In the genomic region with DNA sequence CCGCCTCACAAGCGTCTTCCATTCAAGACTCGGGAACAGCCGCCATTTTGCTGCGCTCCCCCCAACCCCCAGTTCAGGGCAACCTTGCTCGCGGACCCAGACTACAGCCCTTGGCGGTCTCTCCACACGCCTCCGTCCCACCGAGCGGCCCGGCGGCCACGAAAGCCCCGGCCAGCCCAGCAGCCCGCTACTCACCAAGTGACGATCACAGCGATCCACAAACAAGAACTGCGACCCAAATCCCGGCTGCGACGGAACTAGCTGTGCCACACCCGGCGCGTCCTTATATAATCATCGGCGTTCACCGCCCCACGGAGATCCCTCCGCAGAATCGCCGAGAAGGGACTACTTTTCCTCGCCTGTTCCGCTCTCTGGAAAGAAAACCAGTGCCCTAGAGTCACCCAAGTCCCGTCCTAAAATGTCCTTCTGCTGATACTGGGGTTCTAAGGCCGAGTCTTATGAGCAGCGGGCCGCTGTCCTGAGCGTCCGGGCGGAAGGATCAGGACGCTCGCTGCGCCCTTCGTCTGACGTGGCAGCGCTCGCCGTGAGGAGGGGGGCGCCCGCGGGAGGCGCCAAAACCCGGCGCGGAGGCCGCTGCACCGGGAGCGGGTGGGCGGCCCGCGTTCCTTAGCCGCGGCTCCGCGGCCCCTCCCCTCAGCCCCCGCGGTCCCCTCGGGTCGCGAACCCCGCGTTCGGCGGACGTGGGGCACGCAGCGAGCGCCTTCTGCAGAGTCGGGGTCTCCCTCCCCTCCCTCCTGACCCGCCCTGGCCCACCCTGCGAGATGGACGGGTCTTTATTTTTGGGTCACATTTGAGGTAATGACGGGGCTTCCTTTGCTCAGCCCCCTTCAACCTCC, we compare ENCODE assay signal across 1 cellular context.
A peak's percentile ranks its signal among the peaks of the same experiment; 100 is the strongest.
TF ChIP-seq lines count a peak whose summit lies in the region.

A gene (minus strand): TSS at position 259 of the 857 bp plus-strand sequence. CDS start 879 bp downstream, outside the sequence.

TF ChIP-seq in K562, 482 proteins besides CTCF, POLR2A, EP300 and RAD21 (continued from another document and continues in another):
- TF ChIP-seq, protein P1, sequence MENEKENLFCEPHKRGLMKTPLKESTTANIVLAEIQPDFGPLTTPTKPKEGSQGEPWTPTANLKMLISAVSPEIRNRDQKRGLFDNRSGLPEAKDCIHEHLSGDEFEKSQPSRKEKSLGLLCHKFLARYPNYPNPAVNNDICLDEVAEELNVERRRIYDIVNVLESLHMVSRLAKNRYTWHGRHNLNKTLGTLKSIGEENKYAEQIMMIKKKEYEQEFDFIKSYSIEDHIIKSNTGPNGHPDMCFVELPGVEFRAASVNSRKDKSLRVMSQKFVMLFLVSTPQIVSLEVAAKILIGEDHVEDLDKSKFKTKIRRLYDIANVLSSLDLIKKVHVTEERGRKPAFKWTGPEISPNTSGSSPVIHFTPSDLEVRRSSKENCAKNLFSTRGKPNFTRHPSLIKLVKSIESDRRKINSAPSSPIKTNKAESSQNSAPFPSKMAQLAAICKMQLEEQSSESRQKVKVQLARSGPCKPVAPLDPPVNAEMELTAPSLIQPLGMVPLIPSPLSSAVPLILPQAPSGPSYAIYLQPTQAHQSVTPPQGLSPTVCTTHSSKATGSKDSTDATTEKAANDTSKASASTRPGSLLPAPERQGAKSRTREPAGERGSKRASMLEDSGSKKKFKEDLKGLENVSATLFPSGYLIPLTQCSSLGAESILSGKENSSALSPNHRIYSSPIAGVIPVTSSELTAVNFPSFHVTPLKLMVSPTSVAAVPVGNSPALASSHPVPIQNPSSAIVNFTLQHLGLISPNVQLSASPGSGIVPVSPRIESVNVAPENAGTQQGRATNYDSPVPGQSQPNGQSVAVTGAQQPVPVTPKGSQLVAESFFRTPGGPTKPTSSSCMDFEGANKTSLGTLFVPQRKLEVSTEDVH (IDR thresholded peaks at IDR 0.05; ENCODE audit: low read depth, partially characterized antibody), result peak; percentile 92
- TF ChIP-seq ZNF316 (IDR thresholded peaks at IDR 0.05) (no peak; the same call in 1 of the 2 replicates), ZNF217 (CRISPR knock-in tag; IDR thresholded peaks at IDR 0.05) (0 out of 2 replicates have a peak, but pooled peaks have one; percentile 36), GABPB1 (CRISPR knock-in tag; IDR thresholded peaks at IDR 0.05) (peak; percentile 87), PRPF4 (IDR thresholded peaks at IDR 0.05; ENCODE audit: insufficient read depth, low read depth, low read length, poor library complexity, severe bottlenecking) (peak; percentile 98), ZNF224 (CRISPR knock-in tag; IDR thresholded peaks at IDR 0.05) (peak; percentile 79; the same call in 1 of the 2 replicates), TCF7L2 (IDR thresholded peaks at IDR 0.05; ENCODE audit: low read depth, low read length) (no peak), C11orf30 (IDR thresholded peaks at IDR 0.05; ENCODE audit: low read depth) (no peak), MCM5 (IDR thresholded peaks at IDR 0.05; ENCODE audit: low read depth) (no peak), ZFP1 (CRISPR knock-in tag; IDR thresholded peaks at IDR 0.05) (no peak), LCOR (CRISPR knock-in tag; IDR thresholded peaks at IDR 0.05) (no peak; the same call in none of the 2 replicates), RFX7 (CRISPR knock-in tag; IDR thresholded peaks at IDR 0.05) (no peak; the same call in 1 of the 2 replicates), CBX3 (IDR thresholded peaks at IDR 0.05; ENCODE audit: borderline replicate concordance in 1 of 2, low read length in 2 of 2) (peak in 1 of 2 experiments; percentile 52; a peak in 2 of 3 replicates), ZNF764 (CRISPR knock-in tag; IDR thresholded peaks at IDR 0.05; ENCODE audit: low read depth) (no peak), ZNF24 (IDR thresholded peaks at IDR 0.05) (peak; percentile 72), CREBBP (IDR thresholded peaks at IDR 0.05; ENCODE audit: low read depth, low read length) (no peak), BACH1 (tag; IDR thresholded peaks at IDR 0.05) (peak; percentile 84; the same call in 1 of the 2 replicates), SNRNP70 (optimal IDR thresholded peaks at IDR 0.05; ENCODE audit: low read depth, low read length) (no peak), HCFC1 (IDR thresholded peaks at IDR 0.05; ENCODE audit: low read depth, low read length) (peak; percentile 45), SRSF7 (optimal IDR thresholded peaks at IDR 0.05; ENCODE audit: low read depth, low read length) (peak; percentile 82), RBM14 (IDR thresholded peaks at IDR 0.05; ENCODE audit: borderline replicate concordance, insufficient read depth, low read depth, low read length) (peak; percentile 98; the same call in 1 of the 2 replicates), TARDBP (IDR thresholded peaks at IDR 0.05) (peak; percentile 96), ZNF79 (CRISPR knock-in tag; IDR thresholded peaks at IDR 0.05; ENCODE audit: low read depth) (no peak), MTF1 (CRISPR knock-in tag; IDR thresholded peaks at IDR 0.05; ENCODE audit: borderline replicate concordance) (peak; percentile 57; the same call in 1 of the 2 replicates), L3MBTL2 (IDR thresholded peaks at IDR 0.05) (peak; percentile 53), TAL1 (IDR thresholded peaks at IDR 0.05) (peak; percentile 39; the same call in 1 of the 2 replicates), HDAC8 (tag; IDR thresholded peaks at IDR 0.05) (peak; percentile 70; the same call in 1 of the 2 replicates), TCF3 (CRISPR knock-in tag; IDR thresholded peaks at IDR 0.05) (no peak; the same call in 1 of the 2 replicates)
- TF ChIP-seq, protein P2, sequence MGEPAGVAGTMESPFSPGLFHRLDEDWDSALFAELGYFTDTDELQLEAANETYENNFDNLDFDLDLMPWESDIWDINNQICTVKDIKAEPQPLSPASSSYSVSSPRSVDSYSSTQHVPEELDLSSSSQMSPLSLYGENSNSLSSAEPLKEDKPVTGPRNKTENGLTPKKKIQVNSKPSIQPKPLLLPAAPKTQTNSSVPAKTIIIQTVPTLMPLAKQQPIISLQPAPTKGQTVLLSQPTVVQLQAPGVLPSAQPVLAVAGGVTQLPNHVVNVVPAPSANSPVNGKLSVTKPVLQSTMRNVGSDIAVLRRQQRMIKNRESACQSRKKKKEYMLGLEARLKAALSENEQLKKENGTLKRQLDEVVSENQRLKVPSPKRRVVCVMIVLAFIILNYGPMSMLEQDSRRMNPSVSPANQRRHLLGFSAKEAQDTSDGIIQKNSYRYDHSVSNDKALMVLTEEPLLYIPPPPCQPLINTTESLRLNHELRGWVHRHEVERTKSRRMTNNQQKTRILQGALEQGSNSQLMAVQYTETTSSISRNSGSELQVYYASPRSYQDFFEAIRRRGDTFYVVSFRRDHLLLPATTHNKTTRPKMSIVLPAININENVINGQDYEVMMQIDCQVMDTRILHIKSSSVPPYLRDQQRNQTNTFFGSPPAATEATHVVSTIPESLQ (CRISPR knock-in tag; IDR thresholded peaks at IDR 0.05), result no peak
- TF ChIP-seq, protein P3, sequence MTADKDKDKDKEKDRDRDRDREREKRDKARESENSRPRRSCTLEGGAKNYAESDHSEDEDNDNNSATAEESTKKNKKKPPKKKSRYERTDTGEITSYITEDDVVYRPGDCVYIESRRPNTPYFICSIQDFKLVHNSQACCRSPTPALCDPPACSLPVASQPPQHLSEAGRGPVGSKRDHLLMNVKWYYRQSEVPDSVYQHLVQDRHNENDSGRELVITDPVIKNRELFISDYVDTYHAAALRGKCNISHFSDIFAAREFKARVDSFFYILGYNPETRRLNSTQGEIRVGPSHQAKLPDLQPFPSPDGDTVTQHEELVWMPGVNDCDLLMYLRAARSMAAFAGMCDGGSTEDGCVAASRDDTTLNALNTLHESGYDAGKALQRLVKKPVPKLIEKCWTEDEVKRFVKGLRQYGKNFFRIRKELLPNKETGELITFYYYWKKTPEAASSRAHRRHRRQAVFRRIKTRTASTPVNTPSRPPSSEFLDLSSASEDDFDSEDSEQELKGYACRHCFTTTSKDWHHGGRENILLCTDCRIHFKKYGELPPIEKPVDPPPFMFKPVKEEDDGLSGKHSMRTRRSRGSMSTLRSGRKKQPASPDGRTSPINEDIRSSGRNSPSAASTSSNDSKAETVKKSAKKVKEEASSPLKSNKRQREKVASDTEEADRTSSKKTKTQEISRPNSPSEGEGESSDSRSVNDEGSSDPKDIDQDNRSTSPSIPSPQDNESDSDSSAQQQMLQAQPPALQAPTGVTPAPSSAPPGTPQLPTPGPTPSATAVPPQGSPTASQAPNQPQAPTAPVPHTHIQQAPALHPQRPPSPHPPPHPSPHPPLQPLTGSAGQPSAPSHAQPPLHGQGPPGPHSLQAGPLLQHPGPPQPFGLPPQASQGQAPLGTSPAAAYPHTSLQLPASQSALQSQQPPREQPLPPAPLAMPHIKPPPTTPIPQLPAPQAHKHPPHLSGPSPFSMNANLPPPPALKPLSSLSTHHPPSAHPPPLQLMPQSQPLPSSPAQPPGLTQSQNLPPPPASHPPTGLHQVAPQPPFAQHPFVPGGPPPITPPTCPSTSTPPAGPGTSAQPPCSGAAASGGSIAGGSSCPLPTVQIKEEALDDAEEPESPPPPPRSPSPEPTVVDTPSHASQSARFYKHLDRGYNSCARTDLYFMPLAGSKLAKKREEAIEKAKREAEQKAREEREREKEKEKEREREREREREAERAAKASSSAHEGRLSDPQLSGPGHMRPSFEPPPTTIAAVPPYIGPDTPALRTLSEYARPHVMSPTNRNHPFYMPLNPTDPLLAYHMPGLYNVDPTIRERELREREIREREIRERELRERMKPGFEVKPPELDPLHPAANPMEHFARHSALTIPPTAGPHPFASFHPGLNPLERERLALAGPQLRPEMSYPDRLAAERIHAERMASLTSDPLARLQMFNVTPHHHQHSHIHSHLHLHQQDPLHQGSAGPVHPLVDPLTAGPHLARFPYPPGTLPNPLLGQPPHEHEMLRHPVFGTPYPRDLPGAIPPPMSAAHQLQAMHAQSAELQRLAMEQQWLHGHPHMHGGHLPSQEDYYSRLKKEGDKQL (CRISPR knock-in tag; IDR thresholded peaks at IDR 0.05; ENCODE audit: borderline replicate concordance), result peak; percentile 95; the same call in 1 of the 2 replicates
- TF ChIP-seq, protein P4, sequence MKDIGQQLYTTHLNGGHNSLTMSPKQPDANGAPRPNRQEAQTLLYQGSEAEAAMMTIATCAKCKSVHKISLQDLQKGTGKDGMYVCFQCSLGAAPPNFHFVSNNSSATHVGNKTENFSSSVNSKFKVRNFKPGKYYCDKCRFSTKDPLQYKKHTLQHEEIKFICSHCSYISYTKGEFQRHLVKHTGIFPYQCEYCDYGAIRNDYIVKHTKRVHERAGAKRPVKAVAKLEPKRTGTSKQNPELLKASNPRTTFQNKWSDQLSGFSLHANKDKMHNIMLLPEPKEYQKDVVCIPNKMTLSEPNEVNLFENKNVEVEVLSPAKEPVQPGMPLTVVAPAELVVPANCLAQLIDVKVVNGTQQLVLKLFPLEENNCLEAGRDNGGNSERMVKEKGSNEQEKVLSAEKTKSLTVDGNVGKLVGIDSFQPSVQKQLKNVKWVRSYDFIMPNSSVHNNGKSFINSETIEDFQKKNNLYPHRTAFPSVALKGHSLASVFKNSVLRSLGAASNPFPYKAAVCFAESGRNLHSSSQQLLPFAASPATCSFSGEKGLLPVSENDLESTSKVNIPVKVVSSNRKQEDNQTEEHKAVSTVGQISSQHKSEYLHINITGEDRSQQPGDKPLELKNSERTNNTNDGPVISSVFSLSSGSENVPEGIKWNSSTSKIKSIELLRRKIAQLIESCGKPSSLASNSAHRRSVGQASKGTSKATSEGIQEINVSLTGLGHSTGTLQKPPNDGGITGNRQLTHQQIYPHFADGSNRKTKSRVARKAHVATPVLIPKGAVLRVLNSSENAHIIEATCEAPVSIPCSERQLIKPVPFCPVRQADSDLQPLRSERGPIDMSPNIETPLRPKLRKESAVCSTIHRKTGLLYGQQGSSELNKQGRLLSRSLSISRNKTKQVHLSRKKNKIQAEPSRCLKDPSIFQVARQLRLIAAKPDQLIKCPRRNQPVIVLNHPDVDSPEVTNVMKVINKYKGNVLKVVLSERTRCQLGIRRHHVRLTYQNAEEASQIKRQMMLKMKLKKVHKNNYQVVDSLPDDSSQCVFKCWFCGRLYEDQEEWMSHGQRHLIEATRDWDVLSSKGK (CRISPR knock-in tag; IDR thresholded peaks at IDR 0.05), result no peak
- TF ChIP-seq, protein P5, sequence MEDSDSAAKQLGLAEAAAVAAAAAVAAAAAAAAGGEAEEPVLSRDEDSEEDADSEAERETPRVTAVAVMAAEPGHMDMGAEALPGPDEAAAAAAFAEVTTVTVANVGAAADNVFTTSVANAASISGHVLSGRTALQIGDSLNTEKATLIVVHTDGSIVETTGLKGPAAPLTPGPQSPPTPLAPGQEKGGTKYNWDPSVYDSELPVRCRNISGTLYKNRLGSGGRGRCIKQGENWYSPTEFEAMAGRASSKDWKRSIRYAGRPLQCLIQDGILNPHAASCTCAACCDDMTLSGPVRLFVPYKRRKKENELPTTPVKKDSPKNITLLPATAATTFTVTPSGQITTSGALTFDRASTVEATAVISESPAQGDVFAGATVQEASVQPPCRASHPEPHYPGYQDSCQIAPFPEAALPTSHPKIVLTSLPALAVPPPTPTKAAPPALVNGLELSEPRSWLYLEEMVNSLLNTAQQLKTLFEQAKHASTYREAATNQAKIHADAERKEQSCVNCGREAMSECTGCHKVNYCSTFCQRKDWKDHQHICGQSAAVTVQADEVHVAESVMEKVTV (CRISPR knock-in tag; IDR thresholded peaks at IDR 0.05), result no peak
- TF ChIP-seq, protein P6, sequence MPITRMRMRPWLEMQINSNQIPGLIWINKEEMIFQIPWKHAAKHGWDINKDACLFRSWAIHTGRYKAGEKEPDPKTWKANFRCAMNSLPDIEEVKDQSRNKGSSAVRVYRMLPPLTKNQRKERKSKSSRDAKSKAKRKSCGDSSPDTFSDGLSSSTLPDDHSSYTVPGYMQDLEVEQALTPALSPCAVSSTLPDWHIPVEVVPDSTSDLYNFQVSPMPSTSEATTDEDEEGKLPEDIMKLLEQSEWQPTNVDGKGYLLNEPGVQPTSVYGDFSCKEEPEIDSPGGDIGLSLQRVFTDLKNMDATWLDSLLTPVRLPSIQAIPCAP (CRISPR knock-in tag; IDR thresholded peaks at IDR 0.05; ENCODE audit: borderline replicate concordance), result peak; percentile 97
- TF ChIP-seq, protein P7, sequence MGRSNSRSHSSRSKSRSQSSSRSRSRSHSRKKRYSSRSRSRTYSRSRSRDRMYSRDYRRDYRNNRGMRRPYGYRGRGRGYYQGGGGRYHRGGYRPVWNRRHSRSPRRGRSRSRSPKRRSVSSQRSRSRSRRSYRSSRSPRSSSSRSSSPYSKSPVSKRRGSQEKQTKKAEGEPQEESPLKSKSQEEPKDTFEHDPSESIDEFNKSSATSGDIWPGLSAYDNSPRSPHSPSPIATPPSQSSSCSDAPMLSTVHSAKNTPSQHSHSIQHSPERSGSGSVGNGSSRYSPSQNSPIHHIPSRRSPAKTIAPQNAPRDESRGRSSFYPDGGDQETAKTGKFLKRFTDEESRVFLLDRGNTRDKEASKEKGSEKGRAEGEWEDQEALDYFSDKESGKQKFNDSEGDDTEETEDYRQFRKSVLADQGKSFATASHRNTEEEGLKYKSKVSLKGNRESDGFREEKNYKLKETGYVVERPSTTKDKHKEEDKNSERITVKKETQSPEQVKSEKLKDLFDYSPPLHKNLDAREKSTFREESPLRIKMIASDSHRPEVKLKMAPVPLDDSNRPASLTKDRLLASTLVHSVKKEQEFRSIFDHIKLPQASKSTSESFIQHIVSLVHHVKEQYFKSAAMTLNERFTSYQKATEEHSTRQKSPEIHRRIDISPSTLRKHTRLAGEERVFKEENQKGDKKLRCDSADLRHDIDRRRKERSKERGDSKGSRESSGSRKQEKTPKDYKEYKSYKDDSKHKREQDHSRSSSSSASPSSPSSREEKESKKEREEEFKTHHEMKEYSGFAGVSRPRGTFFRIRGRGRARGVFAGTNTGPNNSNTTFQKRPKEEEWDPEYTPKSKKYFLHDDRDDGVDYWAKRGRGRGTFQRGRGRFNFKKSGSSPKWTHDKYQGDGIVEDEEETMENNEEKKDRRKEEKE (IDR thresholded peaks at IDR 0.05; ENCODE audit: borderline replicate concordance in 1 of 2, control insufficient read depth in 1 of 2, low read depth in 2 of 2, low read length in 1 of 2), result peak in 1 of 2 experiments; percentile 48; a peak in 1 of 4 replicates
